ENCODE assay signal across 8 cellular contexts in the genomic region with DNA sequence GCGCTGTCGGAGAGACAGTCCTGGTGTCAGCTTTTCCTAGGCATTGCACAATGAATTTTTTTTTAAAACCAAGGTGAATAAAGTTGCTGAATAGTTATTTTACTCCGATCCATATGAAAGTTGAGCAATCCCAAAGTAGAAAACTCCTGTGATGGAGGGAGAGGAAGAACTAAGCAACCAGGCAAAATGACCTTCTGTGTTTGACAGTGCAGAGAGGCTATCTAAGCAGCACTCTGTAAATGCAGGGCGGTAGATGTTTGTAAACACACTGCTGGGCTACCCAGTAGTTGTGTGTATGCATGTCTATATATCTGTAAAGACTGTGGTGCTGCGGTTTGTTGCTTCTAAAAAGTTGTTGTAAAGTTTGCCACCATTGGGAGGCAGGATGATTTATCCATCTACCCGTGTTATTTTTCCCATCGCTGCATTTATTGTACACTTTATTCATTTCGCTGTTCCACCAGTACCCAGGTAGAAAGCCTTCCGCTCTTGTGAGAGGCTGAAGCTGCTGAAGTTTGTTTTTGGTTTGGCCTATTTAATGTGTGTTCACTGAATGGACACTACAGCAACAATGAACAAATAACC. TPM values are rescaled to one million over a fixed set of nuclear protein-coding genes. Genes with fewer than 3 reads are reported as not detected.
DNase-seq lines count a peak whose midpoint lies in the region; ATAC-seq, FAIRE-seq and TF ChIP-seq lines count a peak whose summit lies in the region.

No MANE protein-coding gene starts in this region.

- H3K4me3 ChIP-seq in GM06990 (replicated peaks; ENCODE audit: low read depth, low read length) (peak overlapping the region; percentile 75), fibroblast of villous mesenchyme (ENCODE audit: low read depth, low read length) (peak overlapping the region; percentile 98), neutrophil (ENCODE audit: low read depth in 1 of 2, low read length in 1 of 2) (peak overlapping the region; percentile 84 to 93)

- H3K4me1 ChIP-seq in neutrophil (ENCODE audit: control insufficient read depth in 1 of 2, insufficient read depth in 1 of 2, low read depth in 1 of 2, low read length in 1 of 2), result peaks cover 61 to 62% of the 10 kb centered on the region in 2 experiments

- H3K27me3 Mint-ChIP-seq in activated CD4-positive, alpha-beta memory T cell treated with anti-CD3 and anti-CD28 coated beads, Interleukin-2, amount 10 ng/mL, durations not matched to agents 7 days and 5 days, result no peaks in the 10 kb centered on the region

- peaks cover 41% of the 10 kb centered on the region for H3K4me1 Mint-ChIP-seq in activated CD4-positive, alpha-beta memory T cell treated with anti-CD3 and anti-CD28 coated beads, Interleukin-2, amount 10 ng/mL, durations not matched to agents 7 days and 5 days

- DNase-seq in GM06990 (ENCODE audit: extremely low read depth, insufficient read length) (no peak), MV-4-11 (lab: John Stamatoyannopoulos, UW) (peak; percentile 55), fibroblast of villous mesenchyme (ENCODE audit: low read depth) (peak; percentile 62), D721Med (ENCODE audit: insufficient read length, low spot score) (no peak)
- peak; percentile 43 for DNase-seq in activated CD4-positive, alpha-beta memory T cell treated with anti-CD3 and anti-CD28 coated beads, Interleukin-2, amount 10 ng/mL, durations not matched to agents 7 days and 5 days

- POLR2A ChIA-PET in activated CD4-positive, alpha-beta memory T cell treated with anti-CD3 and anti-CD28 coated beads, Interleukin-2, amount 10 ng/mL, durations not matched to agents 7 days and 5 days (lab: Charles Lee), result interaction anchor here (1.0 to 3.3 kb wide), 19 partner anchors 13 to 1068 kb away, joined by 3 to 64 read pairs (median 5); partner anchors contain the start of genes BCL2L14, BORCS5 and SMIM10L1

- peak overlapping the region; percentile 87 for H3K4me3 Mint-ChIP-seq in activated CD4-positive, alpha-beta memory T cell treated with anti-CD3 and anti-CD28 coated beads, Interleukin-2, amount 10 ng/mL, durations not matched to agents 7 days and 5 days

- CTCF ChIA-PET in activated CD4-positive, alpha-beta memory T cell treated with anti-CD3 and anti-CD28 coated beads, Interleukin-2, amount 10 ng/mL, durations not matched to agents 7 days and 5 days (lab: Charles Lee), result interaction anchor here (1.1 to 2.1 kb wide), 3 partner anchors 358 to 382 kb away, joined by 4 to 16 read pairs (median 5); no protein-coding TSS in a partner anchor

- ATAC-seq in HG03439 (IDR thresholded peaks at IDR 0.05; ENCODE audit: unreplicated experiment) (no peak), HG03469 (IDR thresholded peaks at IDR 0.05; ENCODE audit: unreplicated experiment) (no peak)

- no peak for FAIRE-seq in D721Med (lab: Jason Lieb, UNC)

- H3K36me3 ChIP-seq in GM06990 (ENCODE audit: control insufficient read depth, insufficient read depth, low read length), result no peaks in the 10 kb centered on the region
- no peaks in the 10 kb centered on the region for H3K36me3 ChIP-seq in neutrophil

- TF ChIP-seq CTCF in GM06990 (IDR thresholded peaks at IDR 0.05; ENCODE audit: insufficient read depth, low read length, poor library complexity, severe bottlenecking) (no peak), fibroblast of villous mesenchyme (IDR thresholded peaks at IDR 0.05; ENCODE audit: insufficient read depth, low read depth, low read length) (no peak), neutrophil (IDR thresholded peaks at IDR 0.05) (no peak), D721Med (IDR thresholded peaks at IDR 0.05; ENCODE audit: insufficient read depth, missing control alignments) (no peak)

- H3K27ac Mint-ChIP-seq in activated CD4-positive, alpha-beta memory T cell treated with anti-CD3 and anti-CD28 coated beads, Interleukin-2, amount 10 ng/mL, durations not matched to agents 7 days and 5 days, result peak overlapping the region; percentile 96

- H3K27me3 ChIP-seq in GM06990 (replicated peaks; ENCODE audit: control insufficient read depth, insufficient read depth, low read length) (no peaks in the 10 kb centered on the region), neutrophil (no peaks in the 10 kb centered on the region)

- no peaks in the 10 kb centered on the region for H3K9me3 Mint-ChIP-seq in activated CD4-positive, alpha-beta memory T cell treated with anti-CD3 and anti-CD28 coated beads, Interleukin-2, amount 10 ng/mL, durations not matched to agents 7 days and 5 days

- H3K9me3 ChIP-seq in neutrophil, result no peaks in the 10 kb centered on the region

- H3K36me3 Mint-ChIP-seq in activated CD4-positive, alpha-beta memory T cell treated with anti-CD3 and anti-CD28 coated beads, Interleukin-2, amount 10 ng/mL, durations not matched to agents 7 days and 5 days (ENCODE audit: low read depth), result peaks cover 15% of the 10 kb centered on the region

- peak overlapping the region; percentile 92 for H3K27ac ChIP-seq in neutrophil

RNA-seq across cellular contexts. Expression of gene ETV6, which starts 1.3 kb away (rescaled TPM):
- total RNA-seq in activated CD4-positive, alpha-beta memory T cell treated with anti-CD3 and anti-CD28 coated beads, Interleukin-2, amount 10 ng/mL, durations not matched to agents 7 days and 5 days, result 10 to 100 TPM; 53.7 to 54.9 TPM
- 11.2 and 18.4 TPM in 2 replicates for total RNA-seq in fibroblast of villous mesenchyme

Comparison
In these comparisons a context has a peak if more than half of its experiments do, and no peak if none do; other contexts are left out.
1. DNase-seq: peak in MV-4-11 (single experiment), activated CD4-positive, alpha-beta memory T cell treated with anti-CD3 and anti-CD28 coated beads, Interleukin-2, amount 10 ng/mL, durations not matched to agents 7 days and 5 days (single experiment) and fibroblast of villous mesenchyme (single experiment); none in GM06990 (single experiment) and D721Med (single experiment).
2. Peak in every context shown above with its lines, with median percentiles within 50 percentile points of each other: H3K4me3 ChIP-seq.